1 cellular context compared by ENCODE assay signal in the genomic region with DNA sequence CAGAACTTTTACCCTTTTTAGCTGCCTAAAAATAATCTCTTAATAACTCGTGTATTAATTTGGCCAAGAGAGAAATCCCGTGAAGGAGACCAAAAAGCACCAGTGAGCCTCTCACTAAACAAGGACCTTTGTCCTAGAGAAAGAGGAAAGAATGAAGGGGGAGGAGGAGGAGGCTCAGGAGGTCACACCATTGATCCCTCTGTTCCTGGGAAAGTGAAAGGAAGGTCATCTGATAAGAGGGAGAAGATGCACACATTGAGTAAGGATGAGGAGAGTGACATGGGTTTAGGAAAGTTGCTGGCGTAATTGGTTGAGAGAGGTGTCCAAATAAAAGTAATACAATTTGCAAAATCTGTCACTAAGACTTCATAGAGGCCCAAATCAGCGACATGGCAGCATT.
TF ChIP-seq lines count a peak whose summit lies in the region.

No MANE protein-coding gene starts in this region.

TF ChIP-seq in HCT116, 20 proteins besides CTCF, POLR2A, EP300 and RAD21 (continued from another document):
- TF ChIP-seq, protein P1, sequence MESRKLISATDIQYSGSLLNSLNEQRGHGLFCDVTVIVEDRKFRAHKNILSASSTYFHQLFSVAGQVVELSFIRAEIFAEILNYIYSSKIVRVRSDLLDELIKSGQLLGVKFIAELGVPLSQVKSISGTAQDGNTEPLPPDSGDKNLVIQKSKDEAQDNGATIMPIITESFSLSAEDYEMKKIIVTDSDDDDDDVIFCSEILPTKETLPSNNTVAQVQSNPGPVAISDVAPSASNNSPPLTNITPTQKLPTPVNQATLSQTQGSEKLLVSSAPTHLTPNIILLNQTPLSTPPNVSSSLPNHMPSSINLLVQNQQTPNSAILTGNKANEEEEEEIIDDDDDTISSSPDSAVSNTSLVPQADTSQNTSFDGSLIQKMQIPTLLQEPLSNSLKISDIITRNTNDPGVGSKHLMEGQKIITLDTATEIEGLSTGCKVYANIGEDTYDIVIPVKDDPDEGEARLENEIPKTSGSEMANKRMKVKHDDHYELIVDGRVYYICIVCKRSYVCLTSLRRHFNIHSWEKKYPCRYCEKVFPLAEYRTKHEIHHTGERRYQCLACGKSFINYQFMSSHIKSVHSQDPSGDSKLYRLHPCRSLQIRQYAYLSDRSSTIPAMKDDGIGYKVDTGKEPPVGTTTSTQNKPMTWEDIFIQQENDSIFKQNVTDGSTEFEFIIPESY (IDR thresholded peaks at IDR 0.05; ENCODE audit: extremely low read depth, insufficient replicate concordance, low read length) = no peak
TF ChIP-seq in HCT116: peak in this region for 0.
